Comparison of ENCODE assay signal across 19 cellular contexts in genomic region chr6:114218421-114218820, GRCh38.
"Had no signal": no experiment of that assay in that cellular context is flagged by ENCODE, and none has a peak within 500 bp of the region (broad histone marks: within the 10 kb centered on the region; RNA-seq: fewer than 3 reads in every experiment).

No MANE protein-coding gene starts in this region.

- H3K4me2 ChIP-seq: smooth muscle cell had no signal

- H3K4me1 Mint-ChIP-seq: natural killer cell, neural crest cell had no signal

- DNase-seq: cerebellar nuclear complex; colonic mucosa; dermis blood vessel endothelial cell; esophagus squamous epithelium; foreskin keratinocyte; heart right ventricle; hypothalamus; kidney glomerular epithelial cell; mesendoderm; natural killer cell; ovary; right lobe of liver; stimulated activated CD4-positive, alpha-beta T cell treated with anti-CD3 and anti-CD28 coated beads, Interleukin-2, amount 100 ng/mL, for 48 hours; stimulated activated naive CD4-positive, alpha-beta T cell treated with Interleukin-2 at 50 U/mL for 16 hours; trophoblast cell had no signal

- H3K27me3 ChIP-seq: colonic mucosa, esophagus squamous epithelium, foreskin keratinocyte, heart right ventricle, ovary, right lobe of liver had no signal

- H3K27me3 Mint-ChIP-seq: progenitor cell of endocrine pancreas had no signal

- H3K27ac Mint-ChIP-seq: natural killer cell, progenitor cell of endocrine pancreas had no signal

- H3K4me3 ChIP-seq: colonic mucosa, esophagus squamous epithelium, heart right ventricle, ovary, right lobe of liver, smooth muscle cell had no signal

- H3K9me3 Mint-ChIP-seq: neural crest cell had no signal

- H3K9me3 ChIP-seq: colonic mucosa, esophagus squamous epithelium, heart right ventricle, ovary, right lobe of liver had no signal

- H3K4me3 Mint-ChIP-seq: natural killer cell, neural crest cell had no signal

- H3K4me1 ChIP-seq: colonic mucosa, esophagus squamous epithelium, foreskin keratinocyte, heart right ventricle, right lobe of liver had no signal

- H3K36me3 ChIP-seq: colonic mucosa, esophagus squamous epithelium, heart right ventricle, ovary, right lobe of liver had no signal

- H3K27ac ChIP-seq: colonic mucosa, esophagus squamous epithelium, foreskin keratinocyte, heart right ventricle, ovary, right lobe of liver had no signal

- ATAC-seq: foreskin keratinocyte, heart right ventricle, natural killer cell, right lobe of liver had no signal

- FAIRE-seq: islet of Langerhans had no signal
